Comparison of ENCODE assay signal across 33 cellular contexts in genomic region chr11:8429483-8429882, GRCh38.
"Had no signal": no experiment of that assay in that cellular context is flagged by ENCODE, and none has a peak within 500 bp of the region (broad histone marks: within the 10 kb centered on the region; RNA-seq: fewer than 3 reads in every experiment).

No MANE protein-coding gene starts in this region.

- H3K4me3 Mint-ChIP-seq: activated B cell treated with CpG ODN at 0.5 μM for 24 hours; activated CD4-positive, alpha-beta memory T cell treated with anti-CD3 and anti-CD28 coated beads for 36 hours; activated naive CD4-positive, alpha-beta T cell treated with anti-CD3 and anti-CD28 coated beads for 36 hours; activated T-cell treated with anti-CD3 and anti-CD28 coated beads, Interleukin-2, amount 50 U/mL, for 4 hours; activated T-helper 1 cell treated with anti-CD3 and anti-CD28 coated beads, Interleukin-12 subunit alpha, Interleukin-12 subunit beta, Interleukin-2, Interleukin-4 antibody, amounts not matched to agents 30 ng/mL and 10 ng/mL and 1 ng/mL, durations not matched to agents 14 hours and 24 hours and 36 hours had no signal

- H3K4me1 Mint-ChIP-seq: activated B cell treated with CpG ODN at 0.5 μM for 24 hours had no signal

- H3K9me3 ChIP-seq: adrenal gland, body of pancreas, breast epithelium, Peyer's patch, SJCRH30 had no signal

- DNase-seq: activated B cell treated with CpG ODN at 0.5 μM for 24 hours; activated CD4-positive, alpha-beta memory T cell treated with anti-CD3 and anti-CD28 coated beads for 36 hours; activated CD4-positive, alpha-beta T cell treated with anti-CD3 and anti-CD28 coated beads for 4 hours; activated CD4-positive, alpha-beta T cell treated with anti-CD3 and anti-CD28 coated beads, Interleukin-2, amount 50 U/mL, for 1 hour; activated CD4-positive, CD25-positive, alpha-beta regulatory T cell treated with anti-CD3 and anti-CD28 coated beads, Interleukin-2, amount 50 U/mL, for 72 hours; activated CD8-positive, alpha-beta memory T cell treated with anti-CD3 and anti-CD28 coated beads, Interleukin-2, amount 50 U/mL, for 4 hours; activated gamma-delta T cell treated with Interleukin-2 at 50 U/mL for 16 hours; activated naive CD4-positive, alpha-beta T cell treated with anti-CD3 and anti-CD28 coated beads for 36 hours; activated T-cell treated with anti-CD3 and anti-CD28 coated beads for 4 hours; activated T-cell treated with anti-CD3 and anti-CD28 coated beads, Interleukin-2, amount 50 U/mL, for 4 hours; adrenal gland; body of pancreas; caudate nucleus; MM.1S; MV-4-11; NCI-H1092; NCI-H1436 treated with DMSO at 0.1 percent for 48 hours; NCI-H1694 treated with DMSO at 0.1 percent for 48 hours; NCI-H2029; NCI-H345; NCI-H524 treated with DMSO at 0.1 percent for 48 hours; PC-3; Peyer's patch; SHP77; SJCRH30; T1000 had no signal

- H3K27ac Mint-ChIP-seq: activated B cell treated with CpG ODN at 0.5 μM for 24 hours; activated CD4-positive, alpha-beta memory T cell treated with anti-CD3 and anti-CD28 coated beads for 36 hours; activated naive CD4-positive, alpha-beta T cell treated with anti-CD3 and anti-CD28 coated beads for 36 hours; activated naive CD4-positive, alpha-beta T cell treated with anti-CD3 and anti-CD28 coated beads, Interleukin-2, amount 50 U/mL, for 72 hours; activated T-helper 1 cell treated with anti-CD3 and anti-CD28 coated beads, Interleukin-12 subunit alpha, Interleukin-12 subunit beta, Interleukin-2, Interleukin-4 antibody, amounts not matched to agents 30 ng/mL and 10 ng/mL and 1 ng/mL, durations not matched to agents 14 hours and 24 hours and 36 hours had no signal

- H3K4me3 ChIP-seq: adrenal gland, body of pancreas, breast epithelium, Peyer's patch, SJCRH30, SK-N-MC had no signal

- H3K36me3 ChIP-seq: adrenal gland, breast epithelium, Peyer's patch, SJCRH30 had no signal

- H3K4me1 ChIP-seq: adrenal gland, body of pancreas, breast epithelium, Peyer's patch, SJCRH30 had no signal

- H3K27me3 ChIP-seq: adrenal gland, body of pancreas, breast epithelium, Peyer's patch, SJCRH30 had no signal

- ATAC-seq: activated naive CD4-positive, alpha-beta T cell treated with anti-CD3 and anti-CD28 coated beads, Interleukin-2, amount 50 U/mL, for 72 hours; activated T-cell treated with anti-CD3 and anti-CD28 coated beads, Interleukin-2, amount 50 U/mL, for 4 hours; body of pancreas; PC-3 had no signal

- H3K9me3 Mint-ChIP-seq: activated B cell treated with CpG ODN at 0.5 μM for 24 hours; activated CD4-positive, alpha-beta memory T cell treated with anti-CD3 and anti-CD28 coated beads for 36 hours; activated naive CD4-positive, alpha-beta T cell treated with anti-CD3 and anti-CD28 coated beads for 36 hours; activated naive CD4-positive, alpha-beta T cell treated with anti-CD3 and anti-CD28 coated beads, Interleukin-2, amount 50 U/mL, for 72 hours; activated T-cell treated with anti-CD3 and anti-CD28 coated beads, Interleukin-2, amount 50 U/mL, for 4 hours; activated T-helper 1 cell treated with anti-CD3 and anti-CD28 coated beads, Interleukin-12 subunit alpha, Interleukin-12 subunit beta, Interleukin-2, Interleukin-4 antibody, amounts not matched to agents 30 ng/mL and 10 ng/mL and 1 ng/mL, durations not matched to agents 14 hours and 24 hours and 36 hours had no signal

- H3K27ac ChIP-seq: adrenal gland, body of pancreas, breast epithelium, KMS-11, Peyer's patch, RWPE1, SJCRH30, SK-N-MC, VCaP had no signal

- H3K36me3 Mint-ChIP-seq: activated CD4-positive, alpha-beta memory T cell treated with anti-CD3 and anti-CD28 coated beads for 36 hours; activated naive CD4-positive, alpha-beta T cell treated with anti-CD3 and anti-CD28 coated beads, Interleukin-2, amount 50 U/mL, for 72 hours had no signal
